Comparison of ENCODE assay signal across 9 cellular contexts in the genomic region with DNA sequence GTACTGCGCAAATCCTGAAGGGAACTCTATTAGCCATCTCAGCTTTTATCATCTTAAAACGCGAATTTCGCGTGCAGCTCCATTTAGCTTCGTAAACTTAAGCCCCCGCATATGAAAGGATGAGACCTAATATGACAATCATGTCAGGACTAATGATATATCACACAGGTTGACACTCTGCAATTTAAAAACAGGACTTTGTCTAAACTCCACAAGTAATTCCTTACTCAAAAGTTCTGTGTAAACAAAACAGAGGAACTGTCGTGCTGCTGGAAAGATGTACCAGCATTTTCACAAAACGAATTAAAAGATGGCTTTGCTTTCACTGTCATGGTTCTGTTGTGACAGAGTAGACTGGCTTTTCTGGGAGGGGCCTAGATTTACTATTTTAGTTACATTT. TPM values are rescaled to one million over a fixed set of nuclear protein-coding genes. Genes with fewer than 3 reads are reported as not detected.
DNase-seq lines count a peak whose midpoint lies in the region; ATAC-seq, FAIRE-seq and TF ChIP-seq lines count a peak whose summit lies in the region.
"Had no signal": no experiment of that assay in that cellular context is flagged by ENCODE, and none has a peak within 500 bp of the region (broad histone marks: within the 10 kb centered on the region; RNA-seq: fewer than 3 reads in every experiment).

No MANE protein-coding gene starts in this region.

- H3K9ac ChIP-seq in kidney (ENCODE audit: low read length in 2 of 2), result no peak overlapping the region

- H3K4me3 Mint-ChIP-seq in activated CD8-positive, alpha-beta memory T cell treated with anti-CD3 and anti-CD28 coated beads, Interleukin-2, amount 10 ng/mL, durations not matched to agents 7 days and 5 days, result peak overlapping the region; percentile 78
- peak overlapping the region; percentile 84 for H3K4me3 Mint-ChIP-seq in activated naive CD8-positive, alpha-beta T cell treated with anti-CD3 and anti-CD28 coated beads, Interleukin-2, amount 50 U/mL, for 24 hours

- peaks cover 30% of the 10 kb centered on the region for H3K4me1 Mint-ChIP-seq in activated CD8-positive, alpha-beta memory T cell treated with anti-CD3 and anti-CD28 coated beads, Interleukin-2, amount 10 ng/mL, durations not matched to agents 7 days and 5 days
- H3K4me1 Mint-ChIP-seq in activated naive CD8-positive, alpha-beta T cell treated with anti-CD3 and anti-CD28 coated beads, Interleukin-2, amount 50 U/mL, for 24 hours, result peaks cover 25% of the 10 kb centered on the region

- peaks cover 10% of the 10 kb centered on the region for H3K36me3 Mint-ChIP-seq in activated CD8-positive, alpha-beta memory T cell treated with anti-CD3 and anti-CD28 coated beads, Interleukin-2, amount 10 ng/mL, durations not matched to agents 7 days and 5 days
- H3K36me3 Mint-ChIP-seq in activated naive CD8-positive, alpha-beta T cell treated with anti-CD3 and anti-CD28 coated beads, Interleukin-2, amount 50 U/mL, for 24 hours (ENCODE audit: low read depth), result no peaks in the 10 kb centered on the region

- no peaks in the 10 kb centered on the region for H3K9me3 ChIP-seq in kidney (ENCODE audit: control insufficient read depth in 1 of 2, low read length in 2 of 2)

- H3K4me1 ChIP-seq in kidney (ENCODE audit: control insufficient read depth in 1 of 2, insufficient read depth in 1 of 2, low read depth in 1 of 2, low read length in 2 of 2), result peaks cover 5 to 7% of the 10 kb centered on the region in 2 donors

- ATAC-seq in activated CD8-positive, alpha-beta memory T cell treated with anti-CD3 and anti-CD28 coated beads, Interleukin-2, amount 10 ng/mL, durations not matched to agents 7 days and 5 days, result no peak
- no peak for ATAC-seq in activated naive CD8-positive, alpha-beta T cell treated with anti-CD3 and anti-CD28 coated beads, Interleukin-2, amount 50 U/mL, for 24 hours
- ATAC-seq in HG02678 (IDR thresholded peaks at IDR 0.05; ENCODE audit: unreplicated experiment), result no peak
- no peak for ATAC-seq in HG03280 (IDR thresholded peaks at IDR 0.05; ENCODE audit: unreplicated experiment)

- H3K9me3 Mint-ChIP-seq in activated CD8-positive, alpha-beta memory T cell treated with anti-CD3 and anti-CD28 coated beads, Interleukin-2, amount 10 ng/mL, durations not matched to agents 7 days and 5 days (ENCODE audit: low read depth), result no peaks in the 10 kb centered on the region
- no peaks in the 10 kb centered on the region for H3K9me3 Mint-ChIP-seq in activated naive CD8-positive, alpha-beta T cell treated with anti-CD3 and anti-CD28 coated beads, Interleukin-2, amount 50 U/mL, for 24 hours

- no peak for TF ChIP-seq CTCF in kidney (IDR thresholded peaks at IDR 0.05; ENCODE audit: borderline replicate concordance, extremely low read depth, insufficient read depth)

- intact Hi-C loops in kidney (cut with DNase I), result no loop called here

- no peak for FAIRE-seq in kidney (lab: Jason Lieb, UNC)

- CTCF ChIA-PET in activated CD8-positive, alpha-beta memory T cell treated with anti-CD3 and anti-CD28 coated beads, Interleukin-2, amount 10 ng/mL, durations not matched to agents 7 days and 5 days (lab: Charles Lee), result interaction anchor here (1.0 to 1.5 kb wide), 3 partner anchors 11 to 795 kb away, joined by 3 read pairs; no protein-coding TSS in a partner anchor

- peak overlapping the region; percentile 53 to 85 for H3K4me3 ChIP-seq in kidney (ENCODE audit: low read length in 2 of 2)

- no peak for DNase-seq in activated CD8-positive, alpha-beta memory T cell treated with anti-CD3 and anti-CD28 coated beads, Interleukin-2, amount 10 ng/mL, durations not matched to agents 7 days and 5 days
- no peak for DNase-seq in activated CD8-positive, alpha-beta memory T cell treated with anti-CD3 and anti-CD28 coated beads for 24 hours
- DNase-seq in activated naive CD8-positive, alpha-beta T cell treated with anti-CD3 and anti-CD28 coated beads, Interleukin-2, amount 50 U/mL, for 24 hours, result no peak
- DNase-seq in kidney, result no peak
- DNase-seq in superior temporal gyrus (ENCODE audit: extremely low spot score), result peak; percentile 77
- no peak for DNase-seq in 8988T
- DNase-seq: DND-41 had no signal

- no peaks in the 10 kb centered on the region for H3K36me3 ChIP-seq in kidney (ENCODE audit: control insufficient read depth in 1 of 2, insufficient read depth in 2 of 2, low read length in 2 of 2)

- peaks cover 5% of the 10 kb centered on the region for H3K27me3 Mint-ChIP-seq in activated CD8-positive, alpha-beta memory T cell treated with anti-CD3 and anti-CD28 coated beads, Interleukin-2, amount 10 ng/mL, durations not matched to agents 7 days and 5 days
- peaks cover 16% of the 10 kb centered on the region for H3K27me3 Mint-ChIP-seq in activated naive CD8-positive, alpha-beta T cell treated with anti-CD3 and anti-CD28 coated beads, Interleukin-2, amount 50 U/mL, for 24 hours

- no peak overlapping the region for H3K27ac ChIP-seq in kidney (ENCODE audit: low read depth in 2 of 2, low read length in 2 of 2)

- peak overlapping the region; percentile 63 for H3K27ac Mint-ChIP-seq in activated CD8-positive, alpha-beta memory T cell treated with anti-CD3 and anti-CD28 coated beads, Interleukin-2, amount 10 ng/mL, durations not matched to agents 7 days and 5 days
- peak overlapping the region; percentile 76 for H3K27ac Mint-ChIP-seq in activated naive CD8-positive, alpha-beta T cell treated with anti-CD3 and anti-CD28 coated beads, Interleukin-2, amount 50 U/mL, for 24 hours

RNA-seq across cellular contexts. Expression of gene LACC1, which starts 0.7 kb away (rescaled TPM):
- total RNA-seq in activated CD8-positive, alpha-beta memory T cell treated with anti-CD3 and anti-CD28 coated beads, Interleukin-2, amount 10 ng/mL, durations not matched to agents 7 days and 5 days, result 1 to 10 TPM; 3.2 to 4.8 TPM
- total RNA-seq in kidney, result 12.2 TPM
- polyA plus RNA-seq in kidney (ENCODE audit: insufficient read depth, low read depth, low replicate concordance), result 3.1 TPM

RNA-seq across cellular contexts. Expression of gene CCDC122, which starts 0.9 kb away (rescaled TPM):
- 1 to 10 TPM; 1.3 to 2.0 TPM for total RNA-seq in activated CD8-positive, alpha-beta memory T cell treated with anti-CD3 and anti-CD28 coated beads, Interleukin-2, amount 10 ng/mL, durations not matched to agents 7 days and 5 days
- total RNA-seq in kidney, result 11.7 TPM
- polyA plus RNA-seq in kidney (ENCODE audit: insufficient read depth, low read depth, low replicate concordance), result 4.3 TPM
